In the genomic region with DNA sequence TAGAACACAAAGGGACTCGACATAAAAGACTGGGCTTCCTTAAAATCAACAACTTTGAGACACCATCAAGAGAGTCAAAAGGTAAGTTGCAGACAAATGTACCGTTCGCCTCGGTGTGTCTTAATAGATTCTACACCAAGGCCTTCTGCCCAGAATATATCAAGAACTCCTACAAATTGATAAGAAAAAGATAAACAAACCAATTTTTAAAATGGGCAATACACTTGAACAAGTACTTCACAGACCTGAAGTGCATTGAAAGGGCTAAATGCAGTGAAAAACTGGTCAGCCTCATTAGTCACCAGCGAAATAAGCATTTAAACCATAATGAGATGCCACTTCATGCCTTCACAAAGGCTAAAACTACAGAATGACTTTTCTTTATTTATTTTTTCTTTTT, we compare ENCODE assay signal across 3 cellular contexts.
"Had no signal": no experiment of that assay in that cellular context is flagged by ENCODE, and none has a peak within 500 bp of the region (broad histone marks: within the 10 kb centered on the region; RNA-seq: fewer than 3 reads in every experiment).

No MANE protein-coding gene starts in this region.

- H3K4me3 ChIP-seq: GM12878 had no signal

- DNase-seq: GDM1, GF-D8 had no signal
